ENCODE assay signal across 20 cellular contexts in the genomic region with DNA sequence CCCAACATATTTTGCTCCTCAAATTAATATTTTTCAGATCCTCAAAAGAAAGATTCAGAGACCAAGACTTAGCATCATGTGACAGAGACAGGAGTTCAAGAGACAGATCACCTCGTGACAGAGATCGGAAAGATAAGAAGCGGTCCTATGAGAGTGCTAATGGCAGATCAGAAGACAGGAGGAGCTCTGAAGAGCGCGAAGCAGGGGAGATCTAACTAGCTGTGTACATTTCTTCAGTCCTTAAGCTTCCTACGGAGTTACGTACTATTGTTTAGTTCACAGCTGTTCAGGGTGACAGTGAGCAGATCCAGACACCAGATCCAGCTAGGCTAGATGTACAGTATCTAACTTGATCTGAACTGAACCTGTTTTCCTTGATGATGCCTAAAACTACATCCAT.
DNase-seq lines count a peak whose midpoint lies in the region; ATAC-seq, FAIRE-seq and TF ChIP-seq lines count a peak whose summit lies in the region.
"Had no signal": no experiment of that assay in that cellular context is flagged by ENCODE, and none has a peak within 500 bp of the region (broad histone marks: within the 10 kb centered on the region; RNA-seq: fewer than 3 reads in every experiment).

No MANE protein-coding gene starts in this region.

- H3K27ac Mint-ChIP-seq in activated T-cell treated with anti-CD3 and anti-CD28 coated beads, Interleukin-2, amount 50 U/mL, for 24 hours: peak overlapping the region; percentile 10
- H3K27ac Mint-ChIP-seq in chondrocyte (ENCODE audit: unreplicated experiment) (peak overlapping the region; percentile 1), memory B cell (peak overlapping the region; percentile 1)
- H3K27ac Mint-ChIP-seq: activated T-helper 2 cell treated with anti-CD3 and anti-CD28 coated beads, Interferon-gamma antibody, Interleukin-2, Interleukin-4, amounts not matched to agents 10 μg/mL and 5 μg/mL and 100 μg/mL, durations not matched to agents 14 hours and 24 hours and 36 hours; nephron; progenitor cell of endocrine pancreas; T-helper 1 cell treated with Interleukin-12 subunit alpha and Interleukin-12 subunit beta and Interleukin-4 antibody, amounts not matched to agents 30 μg/mL and 1 μg/mL, for 36 hours; WTC11 had no signal

- no peak for TF ChIP-seq CTCF in chondrocyte (IDR thresholded peaks at IDR 0.05)

- no peak for TF ChIP-seq POLR2A in GM12891 (IDR thresholded peaks at IDR 0.05; ENCODE audit: low read depth, low read length)

- ATAC-seq in memory B cell (ENCODE audit: low read depth) (no peak), HG03354 (IDR thresholded peaks at IDR 0.05; ENCODE audit: poor library complexity, severe bottlenecking, unreplicated experiment) (no peak), GM21576 (IDR thresholded peaks at IDR 0.05; ENCODE audit: unreplicated experiment) (no peak)
- ATAC-seq: stimulated activated naive CD8-positive, alpha-beta T cell treated with anti-CD3 and anti-CD28 coated beads, Interleukin-15, Interleukin-2, amounts not matched to agents 100 U/mL and 50 U/mL, for 24 hours; WTC11 had no signal

- no peak for FAIRE-seq in GM12891 (lab: Jason Lieb, UNC)
- FAIRE-seq: colon, urothelium cell line had no signal

- no peak overlapping the region for H3K4me3 Mint-ChIP-seq in activated T-cell treated with anti-CD3 and anti-CD28 coated beads, Interleukin-2, amount 50 U/mL, for 24 hours
- H3K4me3 Mint-ChIP-seq in chondrocyte (ENCODE audit: unreplicated experiment): no peak overlapping the region
- no peak overlapping the region for H3K4me3 Mint-ChIP-seq in memory B cell
- H3K4me3 Mint-ChIP-seq: nephron; T-helper 1 cell treated with Interleukin-12 subunit alpha and Interleukin-12 subunit beta and Interleukin-4 antibody, amounts not matched to agents 30 μg/mL and 1 μg/mL, for 36 hours; WTC11 had no signal

- H3K27me3 Mint-ChIP-seq in activated T-cell treated with anti-CD3 and anti-CD28 coated beads, Interleukin-2, amount 50 U/mL, for 24 hours: no peaks in the 10 kb centered on the region
- H3K27me3 Mint-ChIP-seq in chondrocyte (ENCODE audit: low read depth) (no peaks in the 10 kb centered on the region), memory B cell (no peaks in the 10 kb centered on the region)
- H3K27me3 Mint-ChIP-seq: progenitor cell of endocrine pancreas had no signal

- DNase-seq in activated T-cell treated with anti-CD3 and anti-CD28 coated beads, Interleukin-2, amount 50 U/mL, for 24 hours: no peak
- DNase-seq in activated T-cell treated with anti-CD3 and anti-CD28 coated beads, Interleukin-2, amount 50 U/mL, for 48 hours: no peak
- no peak for DNase-seq in chondrocyte (ENCODE audit: low spot score)
- DNase-seq in memory B cell (ENCODE audit: low spot score in 2 of 2): no peak
- DNase-seq in superior temporal gyrus (ENCODE audit: extremely low spot score): peak; percentile 70
- no peak for DNase-seq in GM12891 (ENCODE audit: insufficient read length, low spot score)
- DNase-seq: COR-L47; foreskin melanocyte; MM.1S; NCI-H1694; stimulated activated naive CD8-positive, alpha-beta T cell treated with anti-CD3 and anti-CD28 coated beads, Interleukin-15, Interleukin-2, amounts not matched to agents 100 U/mL and 50 U/mL, for 24 hours had no signal

- H3K4me1 Mint-ChIP-seq in activated T-cell treated with anti-CD3 and anti-CD28 coated beads, Interleukin-2, amount 50 U/mL, for 24 hours (ENCODE audit: low read depth): no peaks in the 10 kb centered on the region
- H3K4me1 Mint-ChIP-seq in chondrocyte (ENCODE audit: low read depth) (no peaks in the 10 kb centered on the region), memory B cell (no peaks in the 10 kb centered on the region)
- H3K4me1 Mint-ChIP-seq: nephron, WTC11 had no signal

- peaks cover 90% of the 10 kb centered on the region for H3K36me3 Mint-ChIP-seq in activated T-cell treated with anti-CD3 and anti-CD28 coated beads, Interleukin-2, amount 50 U/mL, for 24 hours (ENCODE audit: low read depth)
- H3K36me3 Mint-ChIP-seq in chondrocyte (ENCODE audit: low read depth): peaks cover 29% of the 10 kb centered on the region
- H3K36me3 Mint-ChIP-seq in memory B cell: peaks cover 16% of the 10 kb centered on the region

- no peaks in the 10 kb centered on the region for H3K9me3 Mint-ChIP-seq in activated T-cell treated with anti-CD3 and anti-CD28 coated beads, Interleukin-2, amount 50 U/mL, for 24 hours
- H3K9me3 Mint-ChIP-seq in chondrocyte (ENCODE audit: low read depth): no peaks in the 10 kb centered on the region
- no peaks in the 10 kb centered on the region for H3K9me3 Mint-ChIP-seq in memory B cell
- H3K9me3 Mint-ChIP-seq: activated T-helper 2 cell treated with anti-CD3 and anti-CD28 coated beads, Interferon-gamma antibody, Interleukin-2, Interleukin-4, amounts not matched to agents 10 μg/mL and 5 μg/mL and 100 μg/mL, durations not matched to agents 14 hours and 24 hours and 36 hours; nephron; T-helper 1 cell treated with Interleukin-12 subunit alpha and Interleukin-12 subunit beta and Interleukin-4 antibody, amounts not matched to agents 30 μg/mL and 1 μg/mL, for 36 hours; WTC11 had no signal

TF ChIP-seq in GM12891, 5 proteins besides CTCF, POLR2A, EP300 and RAD21:
- TF ChIP-seq SPI1 (IDR thresholded peaks at IDR 0.05; ENCODE audit: low read depth, low read length): no peak
- no peak for TF ChIP-seq PAX5 (IDR thresholded peaks at IDR 0.05; ENCODE audit: insufficient read depth, low read length, severe bottlenecking)
